ENCODE assay signal across 11 cellular contexts in the genomic region with DNA sequence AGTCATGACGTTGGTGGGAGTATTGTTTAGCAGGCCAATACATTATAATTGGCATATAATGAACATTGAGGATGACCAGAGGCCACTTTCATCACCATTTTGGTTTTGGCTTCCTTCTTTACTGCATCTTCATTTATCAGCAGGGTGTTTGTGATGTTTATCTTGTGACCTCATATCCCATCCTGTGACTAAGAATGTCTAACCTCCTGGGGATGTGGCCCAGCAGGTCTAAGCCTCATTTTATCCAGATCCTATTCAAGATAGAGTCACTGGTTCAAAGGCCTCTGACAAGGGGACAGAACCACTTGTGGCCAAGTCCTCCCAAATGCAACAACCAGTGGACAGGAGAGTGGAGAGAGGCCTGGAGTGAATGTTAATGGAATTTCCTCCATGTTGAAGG.
DNase-seq lines count a peak whose midpoint lies in the region; FAIRE-seq and TF ChIP-seq lines count a peak whose summit lies in the region.
"Had no signal": no experiment of that assay in that cellular context is flagged by ENCODE, and none has a peak within 500 bp of the region (broad histone marks: within the 10 kb centered on the region; RNA-seq: fewer than 3 reads in every experiment).

No MANE protein-coding gene starts in this region.

- CTCF ChIA-PET in PC-9 (lab: Charles Lee) (no interaction called here), H1 (lab: Charles Lee; ENCODE audit: partially characterized antibody) (no interaction called here)

- no peak overlapping the region for H3K4me3 ChIP-seq in PC-9
- H3K4me3 ChIP-seq in H1 (ENCODE audit: extremely low read depth in 1 of 4, insufficient read depth in 2 of 4, low read depth in 3 of 4, low read length in 4 of 4), result no peak overlapping the region
- no peak overlapping the region for H3K4me3 ChIP-seq in lower leg skin (ENCODE audit: low read depth, poor library complexity, severe bottlenecking)

- H3K18ac ChIP-seq in H1 (ENCODE audit: extremely low read depth, low read length), result no peak overlapping the region

- no peak overlapping the region for H4K91ac ChIP-seq in H1 (replicated peaks; ENCODE audit: insufficient read length, low read length)

- intact Hi-C loops in PC-9 (cut with micrococcal nuclease; ENCODE audit: unreplicated experiment), result loop anchor here (1.0 to 5.0 kb wide), 5 partner anchors 30 to 173 kb away; partner anchors contain the start of genes GLCCI1 and UMAD1
- intact Hi-C loops in lower leg skin (cut with DNase I; ENCODE audit: low total_unique reads), result no loop called here

- no peak for TF ChIP-seq RAD21 in H1 (IDR thresholded peaks at IDR 0.05 in 1 of 2, conservative IDR thresholded peaks at IDR 0.05 in 1 of 2; ENCODE audit: low read depth in 2 of 2, low read length in 2 of 2)

- H3K79me2 ChIP-seq in PC-9 (ENCODE audit: low read depth) (no peaks in the 10 kb centered on the region), H1 (ENCODE audit: control insufficient read depth in 1 of 2, insufficient read depth in 2 of 2, low read length in 2 of 2) (no peaks in the 10 kb centered on the region)

- peaks cover 6% of the 10 kb centered on the region for H3K36me3 Mint-ChIP-seq in osteocyte (ENCODE audit: unreplicated experiment)

- peaks cover 44% of the 10 kb centered on the region for H3K4me1 ChIP-seq in PC-9 (replicated peaks; ENCODE audit: insufficient read depth)
- H3K4me1 ChIP-seq in H1 (replicated peaks in 1 of 4; ENCODE audit: control insufficient read depth in 3 of 4, insufficient read depth in 4 of 4, low read length in 3 of 4), result peaks cover 0 to 4% (median 2%) of the 10 kb centered on the region in 4 experiments; a peak in 2 of 7 replicates

- no peak for TF ChIP-seq POLR2A in H1 (IDR thresholded peaks at IDR 0.05; ENCODE audit: control extremely low read depth in 1 of 2, low read depth in 2 of 2, low read length in 2 of 2)
- no peak for TF ChIP-seq POLR2A in lower leg skin (IDR thresholded peaks at IDR 0.05)

- POLR2A ChIA-PET in PC-9 (lab: Charles Lee; ENCODE audit: unreplicated experiment), result no interaction called here
- POLR2A ChIA-PET in H1 (lab: Charles Lee; ENCODE audit: partially characterized antibody), result no interaction called here

- H3K79me1 ChIP-seq in H1 (ENCODE audit: low read depth, low read length), result no peaks in the 10 kb centered on the region

- peak overlapping the region; percentile 12; the same call in 1 of the 2 replicates for H2BK12ac ChIP-seq in H1 (ENCODE audit: low read depth, low read length)

- no TSS peak for BruUV-seq in PC-9 (replicated peaks; lab: Mats Ljungman, UMichigan)

- no peak overlapping the region for H3K23ac ChIP-seq in H1 (ENCODE audit: insufficient read length)

- H3K4me3 Mint-ChIP-seq in osteocyte (ENCODE audit: unreplicated experiment), result no peak overlapping the region
- H3K4me3 Mint-ChIP-seq: dendritic cell treated with granulocyte-macrophage colony-stimulating factor and Interleukin-4, amounts not matched to agents 40 ng/mL and 50 ng/mL, for 4 days; stimulated activated memory B cell treated with anti-CD40 and anti-IgM and Interleukin-4, amounts not matched to agents 10 μg/mL and 1 μg/mL and 100 μg/mL, for 72 hours had no signal

- no peaks in the 10 kb centered on the region for H3K27me3 Mint-ChIP-seq in osteocyte (ENCODE audit: unreplicated experiment)
- H3K27me3 Mint-ChIP-seq: dendritic cell treated with granulocyte-macrophage colony-stimulating factor and Interleukin-4, amounts not matched to agents 40 ng/mL and 50 ng/mL, for 4 days; stimulated activated memory B cell treated with anti-CD40 and anti-IgM and Interleukin-4, amounts not matched to agents 10 μg/mL and 1 μg/mL and 100 μg/mL, for 72 hours had no signal

- DNase-seq in HCEC 1CT (peak; percentile 80), PC-9 (peak; percentile 74 to 98), H1 (ENCODE audit: low read depth in 1 of 2, low spot score in 2 of 2) (no peak), osteocyte (ENCODE audit: extremely low spot score, unreplicated experiment) (no peak), inferior parietal cortex (ENCODE audit: extremely low spot score) (no peak), lower leg skin (ENCODE audit: low spot score in 2 of 2) (no peak)
- no peak for DNase-seq in effector CD8-positive, alpha-beta T cell (lab: John Stamatoyannopoulos, UW)
- DNase-seq: activated gamma-delta T cell treated with Interleukin-2 at 50 U/mL for 16 hours had no signal

- 0 out of 2 replicates have a peak overlapping the region, but pooled peaks have one; percentile 61 for H2AFZ ChIP-seq in PC-9
- no peak overlapping the region for H2AFZ ChIP-seq in H1 (ENCODE audit: low read length)

- no peak overlapping the region for H2BK120ac ChIP-seq in H1 (replicated peaks; ENCODE audit: low read depth, low read length)

- H2AK5ac ChIP-seq in H1 (ENCODE audit: low read depth, low read length), result peak overlapping the region; percentile 45; the same call in 1 of the 2 replicates

- peak overlapping the region; percentile 23 for H3K4me2 ChIP-seq in PC-9
- H3K4me2 ChIP-seq in H1 (ENCODE audit: insufficient read depth in 1 of 2, low read depth in 2 of 2, low read length in 2 of 2), result no peak overlapping the region

- no peak overlapping the region for H4K8ac ChIP-seq in H1 (ENCODE audit: extremely low read depth, insufficient read depth, low read length)

- peaks cover 41% of the 10 kb centered on the region for H3F3A ChIP-seq in PC-9 (ENCODE audit: insufficient read depth, low read depth)

- H3K36me3 ChIP-seq in PC-9 (ENCODE audit: low read depth) (0 out of 2 replicates have a peak, but pooled peaks cover 18% of the 10 kb centered on the region), H1 (ENCODE audit: control insufficient read depth in 2 of 4, insufficient read depth in 4 of 4, low read length in 3 of 4) (peaks cover 0 to 3% (median 0%) of the 10 kb centered on the region in 4 experiments; a peak in 2 of 8 replicates)

- no peak for FAIRE-seq in H1 (lab: Jason Lieb, UNC)

- H3K27me3 ChIP-seq in PC-9 (ENCODE audit: insufficient read depth, low read depth), result no peaks in the 10 kb centered on the region
- no peaks in the 10 kb centered on the region for H3K27me3 ChIP-seq in H1 (replicated peaks in 1 of 4; ENCODE audit: control insufficient read depth in 3 of 4, extremely low read depth in 1 of 4, insufficient read depth in 3 of 4, low read length in 3 of 4)

- H3K23me2 ChIP-seq in H1 (ENCODE audit: low read depth, low read length), result no peaks in the 10 kb centered on the region

- peaks cover 6% of the 10 kb centered on the region for H3K9me3 Mint-ChIP-seq in osteocyte (ENCODE audit: unreplicated experiment)

- H4K5ac ChIP-seq in H1 (ENCODE audit: insufficient read length, low read depth, low read length), result no peak overlapping the region

- H3K27ac Mint-ChIP-seq in osteocyte (ENCODE audit: unreplicated experiment), result peak overlapping the region; percentile 20
- H3K27ac Mint-ChIP-seq: dendritic cell treated with granulocyte-macrophage colony-stimulating factor and Interleukin-4, amounts not matched to agents 40 ng/mL and 50 ng/mL, for 4 days; stimulated activated memory B cell treated with anti-CD40 and anti-IgM and Interleukin-4, amounts not matched to agents 10 μg/mL and 1 μg/mL and 100 μg/mL, for 72 hours had no signal

- no peak overlapping the region for H2BK15ac ChIP-seq in H1 (ENCODE audit: low read length)

- H3K14ac ChIP-seq in H1 (ENCODE audit: insufficient read length), result no peak overlapping the region

- no peak overlapping the region for H3K4ac ChIP-seq in H1 (replicated peaks; ENCODE audit: insufficient read length, low read depth, low read length)

- WGBS in H1 (ENCODE audit: extremely low coverage in 1 of 2, insufficient coverage in 1 of 2, insufficient read length in 1 of 2, insufficient replicate concordance in 2 of 2, low coverage in 1 of 2, low lambda C conversion rate in 2 of 2, missing lambda C conversion rate in 1 of 2), 2 experiments, result 92% methylated on average over 1 of the region's 1 CpG; no CpG with 5 or more reads in 1 of the 2 experiments
- WGBS in lower leg skin, 2 donors, result 89 to 90% methylated on average over 1 of the region's 1 CpG

- no peak overlapping the region for H3K9ac ChIP-seq in H1 (replicated peaks in 1 of 4; ENCODE audit: extremely low read depth in 1 of 4, low read depth in 3 of 4, low read length in 3 of 4)

- no peak overlapping the region for H3K56ac ChIP-seq in H1 (replicated peaks; ENCODE audit: insufficient read length, low read depth, low read length)

- H3K4me1 Mint-ChIP-seq in osteocyte (ENCODE audit: unreplicated experiment), result peaks cover 16% of the 10 kb centered on the region

- H4K20me1 ChIP-seq in PC-9 (ENCODE audit: insufficient read depth) (no peaks in the 10 kb centered on the region), H1 (replicated peaks in 1 of 2; ENCODE audit: control insufficient read depth in 1 of 2, insufficient read depth in 2 of 2, low read length in 2 of 2) (no peaks in the 10 kb centered on the region)

- peaks cover 24% of the 10 kb centered on the region for H3K9me3 ChIP-seq in PC-9 (ENCODE audit: insufficient read depth, low read depth)
- H3K9me3 ChIP-seq in H1 (ENCODE audit: insufficient read depth in 2 of 2, low read depth in 1 of 2, low read length in 1 of 2), result peaks cover 0 to 3% of the 10 kb centered on the region in 2 experiments; a peak in 1 of 4 replicates

- no peak overlapping the region for H2BK20ac ChIP-seq in H1 (ENCODE audit: low read length)

- H3K9me2 ChIP-seq in PC-9 (ENCODE audit: insufficient read depth), result no peaks in the 10 kb centered on the region

- TF ChIP-seq CTCF in PC-9 (conservative IDR thresholded peaks at IDR 0.05), result no peak
- TF ChIP-seq CTCF in H1 (IDR thresholded peaks at IDR 0.05; ENCODE audit: control extremely low read depth in 1 of 3, insufficient read depth in 1 of 3, low read depth in 1 of 3, low read length in 3 of 3), result no peak
- TF ChIP-seq CTCF in osteocyte (IDR thresholded peaks at IDR 0.05), result no peak
- no peak for TF ChIP-seq CTCF in lower leg skin (IDR thresholded peaks at IDR 0.05)

- no peak overlapping the region for H2BK5ac ChIP-seq in H1 (ENCODE audit: low read depth, low read length)

- TF ChIP-seq EP300 in H1 (IDR thresholded peaks at IDR 0.05; ENCODE audit: borderline replicate concordance in 1 of 2, low read depth in 2 of 2, low read length in 2 of 2), result no peak

- H3K27ac ChIP-seq in PC-9 (peak overlapping the region; percentile 81), H1 (ENCODE audit: low read depth, low read length) (no peak overlapping the region)
- H3K27ac ChIP-seq: VCaP had no signal

TF ChIP-seq in H1, 55 proteins besides CTCF, POLR2A, EP300 and RAD21:
- TF ChIP-seq TAF7 (optimal IDR thresholded peaks at IDR 0.05; ENCODE audit: borderline replicate concordance, low read depth, low read length), result no peak
- no peak for TF ChIP-seq CHD2 (IDR thresholded peaks at IDR 0.05; ENCODE audit: low read length)
- TF ChIP-seq TEAD4 (IDR thresholded peaks at IDR 0.05; ENCODE audit: low read depth, low read length), result no peak
- no peak for TF ChIP-seq SP4 (IDR thresholded peaks at IDR 0.05; ENCODE audit: low read length)
- no peak for TF ChIP-seq EZH2 (IDR thresholded peaks at IDR 0.05; ENCODE audit: low read depth, low read length, severe bottlenecking)
- TF ChIP-seq PHF8 (conservative IDR thresholded peaks at IDR 0.05; ENCODE audit: low read depth, low read length), result no peak
- no peak for TF ChIP-seq BRCA1 (IDR thresholded peaks at IDR 0.05; ENCODE audit: low read depth, low read length)
- TF ChIP-seq POU5F1 (IDR thresholded peaks at IDR 0.05; ENCODE audit: low read depth, low read length), result no peak
TF ChIP-seq in H1: peak in this region for 0.

Comparison
In these comparisons a context has a peak if more than half of its experiments do, and no peak if none do; other contexts are left out.
1. DNase-seq: peak in HCEC 1CT (single experiment) and PC-9 (2 of 2); none in H1 (0 of 2), osteocyte (single experiment), effector CD8-positive, alpha-beta T cell (single experiment), inferior parietal cortex (single experiment) and lower leg skin (0 of 2).